Comparison of ENCODE assay signal across 9 cellular contexts in genomic region chr17:1413281-1413791, GRCh38. TPM values are rescaled to one million over a fixed set of nuclear protein-coding genes. Genes with fewer than 3 reads are reported as not detected.
DNase-seq lines count a peak whose midpoint lies in the region; ATAC-seq and TF ChIP-seq lines count a peak whose summit lies in the region.
"Had no signal": no experiment of that assay in that cellular context is flagged by ENCODE, and none has a peak within 500 bp of the region (broad histone marks: within the 10 kb centered on the region; RNA-seq: fewer than 3 reads in every experiment).

No MANE protein-coding gene starts in this region.

- peak; percentile 68 for ATAC-seq in left colon
- ATAC-seq in GM21576 (IDR thresholded peaks at IDR 0.05; ENCODE audit: unreplicated experiment), result no peak
- no peak for ATAC-seq in HG02759 (IDR thresholded peaks at IDR 0.05; ENCODE audit: unreplicated experiment)

- H3K9me3 ChIP-seq in esophagus muscularis mucosa, result no peaks in the 10 kb centered on the region

- WGBS in esophagus muscularis mucosa, result 69% methylated on average over 6 of the region's 6 CpGs

- peak; percentile 80 for DNase-seq in AG09319 (ENCODE audit: extremely low read depth, low read depth)
- peak; percentile 44 for DNase-seq in NCI-H146 (lab: John Stamatoyannopoulos, UW)
- DNase-seq in astrocyte of the cerebellum (ENCODE audit: low read depth), result peak; percentile 39
- DNase-seq in left colon, result peak; percentile 26 to 37
- no peak for DNase-seq in esophagus muscularis mucosa (ENCODE audit: extremely low spot score)
- DNase-seq in DMS114 treated with DMSO at 0.1 percent for 48 hours (lab: John Stamatoyannopoulos, UW; ENCODE audit: unreplicated experiment), result no peak
- DNase-seq: CD4-positive, CD25-positive, alpha-beta regulatory T cell had no signal

- H3K4me3 ChIP-seq in astrocyte of the cerebellum (ENCODE audit: low read depth, low read length), result no peak overlapping the region
- no peak overlapping the region for H3K4me3 ChIP-seq in esophagus muscularis mucosa

- no peaks in the 10 kb centered on the region for H3K27me3 ChIP-seq in esophagus muscularis mucosa

- H3K4me1 ChIP-seq in esophagus muscularis mucosa, result peaks cover 0 to 11% (median 8%) of the 10 kb centered on the region in 4 donors

- TF ChIP-seq CTCF in AG09319 (IDR thresholded peaks at IDR 0.05; ENCODE audit: low read depth, low read length), result no peak
- no peak for TF ChIP-seq CTCF in astrocyte of the cerebellum (IDR thresholded peaks at IDR 0.05; ENCODE audit: low read depth, low read length, missing control alignments)
- no peak for TF ChIP-seq CTCF in esophagus muscularis mucosa (IDR thresholded peaks at IDR 0.05)

- H3K27ac ChIP-seq in esophagus muscularis mucosa (replicated peaks in 1 of 4), result no peak overlapping the region

- TF ChIP-seq EP300 in esophagus muscularis mucosa (IDR thresholded peaks at IDR 0.05), result no peak

- TF ChIP-seq POLR2A in esophagus muscularis mucosa (IDR thresholded peaks at IDR 0.05; ENCODE audit: low read depth), result no peak

- H3K36me3 ChIP-seq in esophagus muscularis mucosa, result peaks cover 0 to 21% (median 8%) of the 10 kb centered on the region in 4 donors

- in situ Hi-C loops in astrocyte of the cerebellum (cut with HindIII; ENCODE audit: low sequenced_read_pairs), result no loop called here

- intact Hi-C loops in left colon (cut with DNase I, micrococcal nuclease), result no loop called here
- intact Hi-C loops in esophagus muscularis mucosa (cut with DNase I), result no loop called here

RNA-seq across cellular contexts. Expression of gene YWHAE, which starts 13.3 kb away (rescaled TPM):
- total RNA-seq in left colon (100 to 1,000 TPM; 411 to 446 TPM), esophagus muscularis mucosa (100 to 1,000 TPM; 329 to 408 (median 364) TPM)

RNA-seq across cellular contexts. Expression of gene CRK, which starts 42.7 kb away (rescaled TPM):
- total RNA-seq in left colon (10 to 100 TPM; 74.6 to 80.9 TPM), esophagus muscularis mucosa (100 to 1,000 TPM in 1 of 4 donors, 10 to 100 TPM in 3; 59.8 to 102 (median 75.7) TPM)

Comparison
In these comparisons a context has a peak if more than half of its experiments do, and no peak if none do; other contexts are left out.
1. DNase-seq: peak in AG09319 (single experiment), NCI-H146 (single experiment), astrocyte of the cerebellum (single experiment) and left colon (2 of 2); none in esophagus muscularis mucosa (single experiment) and DMS114 treated with DMSO at 0.1 percent for 48 hours (single experiment).